ENCODE assay signal across 1 cellular context in the genomic region with DNA sequence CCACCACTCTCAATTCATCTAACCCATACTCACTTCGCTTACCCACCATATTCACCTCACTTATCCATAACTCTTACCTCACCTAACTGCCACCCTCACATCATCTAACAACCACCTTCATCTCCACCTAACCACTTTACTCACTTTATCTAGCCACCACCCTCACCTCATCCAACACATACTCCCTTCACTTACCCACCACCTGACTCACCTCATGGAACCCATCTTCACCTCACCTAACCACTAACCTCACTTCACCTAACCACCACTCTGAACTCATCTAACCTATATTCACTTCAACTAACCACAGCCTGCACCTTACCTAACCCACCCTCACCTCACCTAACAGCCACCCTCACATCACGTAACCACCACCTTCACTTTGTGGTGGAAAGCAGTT.
TF ChIP-seq lines count a peak whose summit lies in the region.

No MANE protein-coding gene starts in this region.

TF ChIP-seq in HEK293, 187 proteins besides CTCF, POLR2A, EP300 and RAD21:
- TF ChIP-seq, protein P1, sequence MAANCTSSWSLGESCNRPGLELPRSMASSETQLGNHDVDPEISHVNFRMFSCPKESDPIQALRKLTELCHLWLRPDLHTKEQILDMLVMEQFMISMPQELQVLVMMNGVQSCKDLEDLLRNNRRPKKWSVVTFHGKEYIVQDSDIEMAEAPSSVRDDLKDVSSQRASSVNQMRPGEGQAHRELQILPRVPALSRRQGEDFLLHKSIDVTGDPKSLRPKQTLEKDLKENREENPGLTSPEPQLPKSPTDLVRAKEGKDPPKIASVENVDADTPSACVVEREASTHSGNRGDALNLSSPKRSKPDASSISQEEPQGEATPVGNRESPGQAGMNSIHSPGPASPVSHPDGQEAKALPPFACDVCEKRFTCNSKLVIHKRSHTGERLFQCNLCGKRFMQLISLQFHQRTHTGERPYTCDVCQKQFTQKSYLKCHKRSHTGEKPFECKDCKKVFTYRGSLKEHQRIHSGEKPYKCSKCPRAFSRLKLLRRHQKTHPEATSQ (tag by site-specific recombination; IDR thresholded peaks at IDR 0.05) = no peak
- TF ChIP-seq ZNF239 (tag by site-specific recombination; IDR thresholded peaks at IDR 0.05) (0 out of 2 replicates have a peak, but pooled peaks have one; percentile 6), ZNF776 (tag by site-specific recombination; IDR thresholded peaks at IDR 0.05; ENCODE audit: borderline replicate concordance) (no peak)
- TF ChIP-seq, protein P2, sequence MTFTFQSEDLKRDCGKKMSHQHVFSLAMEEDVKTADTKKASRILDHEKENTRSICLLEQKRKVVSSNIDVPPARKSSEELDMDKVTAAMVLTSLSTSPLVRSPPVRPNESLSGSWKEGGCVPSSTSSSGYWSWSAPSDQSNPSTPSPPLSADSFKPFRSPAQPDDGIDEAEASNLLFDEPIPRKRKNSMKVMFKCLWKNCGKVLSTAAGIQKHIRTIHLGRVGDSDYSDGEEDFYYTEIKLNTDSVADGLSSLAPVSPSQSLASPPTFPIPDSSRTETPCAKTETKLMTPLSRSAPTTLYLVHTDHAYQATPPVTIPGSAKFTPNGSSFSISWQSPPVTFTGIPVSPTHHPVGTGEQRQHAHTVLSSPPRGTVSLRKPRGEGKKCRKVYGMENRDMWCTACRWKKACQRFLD (tag by site-specific recombination; IDR thresholded peaks at IDR 0.05) = 0 out of 2 replicates have a peak, but pooled peaks have one; percentile 27
